ENCODE assay signal across 9 cellular contexts in the genomic region with DNA sequence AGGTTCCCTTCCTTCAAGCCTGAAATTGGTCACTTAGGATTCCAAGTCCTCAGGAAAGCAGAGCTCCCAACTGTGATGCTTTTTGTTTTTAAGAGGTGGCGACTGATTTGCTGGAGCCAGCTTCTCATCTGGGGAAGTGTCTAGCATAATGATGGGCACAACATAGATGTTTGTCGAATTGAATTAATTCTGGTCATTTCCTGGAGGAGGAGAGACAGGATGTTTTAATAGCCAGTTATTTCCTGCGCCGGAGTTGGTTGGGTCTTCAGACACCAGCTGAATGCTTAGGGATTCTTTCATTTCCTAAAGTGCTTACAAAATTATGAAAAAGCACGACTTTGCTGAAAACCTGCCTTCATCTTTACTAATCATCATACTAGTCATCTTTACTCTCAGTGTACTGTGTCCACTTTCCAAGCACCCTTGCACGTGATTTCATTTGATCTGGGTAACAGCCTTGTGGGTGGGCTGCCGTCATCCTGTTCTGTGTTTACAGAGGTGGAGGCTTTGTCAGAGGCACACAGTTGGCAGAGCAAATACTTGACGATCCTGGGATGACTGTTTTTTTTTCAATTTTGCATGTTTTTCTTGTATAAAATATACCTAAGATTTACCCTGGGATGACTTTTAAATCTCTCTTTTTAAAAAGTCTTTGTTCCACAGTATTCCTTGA. TPM values are rescaled to one million over a fixed set of nuclear protein-coding genes. Genes with fewer than 3 reads are reported as not detected.
DNase-seq lines count a peak whose midpoint lies in the region; ATAC-seq and TF ChIP-seq lines count a peak whose summit lies in the region.
"Had no signal": no experiment of that assay in that cellular context is flagged by ENCODE, and none has a peak within 500 bp of the region (broad histone marks: within the 10 kb centered on the region; RNA-seq: fewer than 3 reads in every experiment).

No MANE protein-coding gene starts in this region.

- ATAC-seq in GM18498 (IDR thresholded peaks at IDR 0.05; ENCODE audit: unreplicated experiment) = no peak

- peak; percentile 25 for DNase-seq in AG09309 (ENCODE audit: low read depth)
- DNase-seq in DMS53 treated with DMSO at 0.1 percent for 48 hours (lab: John Stamatoyannopoulos, UW; ENCODE audit: unreplicated experiment) = peak; percentile 98
- DNase-seq in T1000 (lab: John Stamatoyannopoulos, UW) = peak; percentile 38
- DNase-seq in fibroblast of the aortic adventitia (ENCODE audit: low read depth) = peak; percentile 72
- no peak for DNase-seq in NOMO-1 treated with dmso at 0.1 percent for 144 hours (lab: John Stamatoyannopoulos, UW; ENCODE audit: unreplicated experiment)
- no peak for DNase-seq in NCI-H526 treated with DMSO at 0.1 percent for 48 hours (lab: John Stamatoyannopoulos, UW)
- DNase-seq in GM10266 (ENCODE audit: extremely low spot score) = no peak
- DNase-seq: transverse colon had no signal

- TF ChIP-seq CTCF in AG09309 (IDR thresholded peaks at IDR 0.05; ENCODE audit: control insufficient read depth, insufficient read depth, low read depth, low read length, missing control alignments) = no peak
- no peak for TF ChIP-seq CTCF in fibroblast of the aortic adventitia (IDR thresholded peaks at IDR 0.05; ENCODE audit: insufficient read depth, low read length)
- TF ChIP-seq CTCF in GM10266 (IDR thresholded peaks at IDR 0.05; ENCODE audit: control insufficient read depth, insufficient read depth, low read depth, missing control alignments) = no peak

- H3K4me3 ChIP-seq in AG09309 (ENCODE audit: control insufficient read depth, low read depth, low read length) (no peak overlapping the region), fibroblast of the aortic adventitia (ENCODE audit: low read depth, low read length) (peak overlapping the region; percentile 19)
- H3K4me3 ChIP-seq: transverse colon had no signal

RNA-seq across cellular contexts. Expression of gene RGS12, which starts 49.5 kb away (rescaled TPM):
- total RNA-seq in fibroblast of the aortic adventitia (ENCODE audit: low replicate concordance) = 15.1 and 36.7 TPM in 2 replicates

Comparison
In these comparisons a context has a peak if more than half of its experiments do, and no peak if none do; other contexts are left out.
1. DNase-seq: peak in AG09309 (single experiment), DMS53 treated with DMSO at 0.1 percent for 48 hours (single experiment), T1000 (single experiment) and fibroblast of the aortic adventitia (single experiment); none in NOMO-1 treated with dmso at 0.1 percent for 144 hours (single experiment), NCI-H526 treated with DMSO at 0.1 percent for 48 hours (single experiment) and GM10266 (single experiment).